1 cellular context compared by ENCODE assay signal in the genomic region with DNA sequence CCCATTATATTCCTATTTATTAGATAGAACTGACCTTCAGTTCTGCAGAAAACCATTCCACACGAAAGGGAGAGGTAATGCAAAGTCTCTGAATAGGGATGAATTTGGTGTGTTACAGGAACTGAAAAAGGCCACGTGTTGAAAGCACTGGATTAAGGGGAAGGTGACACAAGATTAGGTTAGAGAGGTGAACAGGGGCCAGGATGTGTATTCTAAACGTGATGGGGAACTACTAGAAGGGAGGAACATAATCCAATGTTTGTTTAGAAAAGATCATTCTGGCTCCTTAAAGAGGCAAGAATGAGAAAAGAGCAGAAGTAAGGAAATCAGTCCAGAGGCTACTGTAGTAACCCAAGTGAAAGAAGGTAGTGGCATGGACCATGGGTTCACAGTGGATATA.
TF ChIP-seq lines count a peak whose summit lies in the region.

No MANE protein-coding gene starts in this region.

TF ChIP-seq in HCT116, 20 proteins besides CTCF, POLR2A, EP300 and RAD21 (continued from another document):
- no peak for TF ChIP-seq REST (IDR thresholded peaks at IDR 0.05; ENCODE audit: low read depth)
- no peak for TF ChIP-seq JUND (IDR thresholded peaks at IDR 0.05)
- no peak for TF ChIP-seq EZH2 (IDR thresholded peaks at IDR 0.05)
- no peak for TF ChIP-seq SP1 (IDR thresholded peaks at IDR 0.05; ENCODE audit: low read depth)
- no peak for TF ChIP-seq SIN3A (IDR thresholded peaks at IDR 0.05; ENCODE audit: low read depth)
- no peak for TF ChIP-seq ATF3 (IDR thresholded peaks at IDR 0.05)
- no peak for TF ChIP-seq EZH2phosphoT487 (IDR thresholded peaks at IDR 0.05; ENCODE audit: borderline replicate concordance)
- no peak for TF ChIP-seq YY1 (IDR thresholded peaks at IDR 0.05; ENCODE audit: extremely low read depth, insufficient replicate concordance, low read depth, low read length)
- no peak for TF ChIP-seq ZNF274 (IDR thresholded peaks at IDR 0.05; ENCODE audit: low read depth, low read length)
- TF ChIP-seq TCF7L2 (IDR thresholded peaks at IDR 0.05; ENCODE audit: borderline replicate concordance, extremely low read depth, insufficient read depth, insufficient read length) = no peak
- TF ChIP-seq ELF1 (IDR thresholded peaks at IDR 0.05; ENCODE audit: borderline replicate concordance, low read depth) = no peak
- TF ChIP-seq CBX3 (IDR thresholded peaks at IDR 0.05; ENCODE audit: low read depth) = no peak
- TF ChIP-seq, protein P1, sequence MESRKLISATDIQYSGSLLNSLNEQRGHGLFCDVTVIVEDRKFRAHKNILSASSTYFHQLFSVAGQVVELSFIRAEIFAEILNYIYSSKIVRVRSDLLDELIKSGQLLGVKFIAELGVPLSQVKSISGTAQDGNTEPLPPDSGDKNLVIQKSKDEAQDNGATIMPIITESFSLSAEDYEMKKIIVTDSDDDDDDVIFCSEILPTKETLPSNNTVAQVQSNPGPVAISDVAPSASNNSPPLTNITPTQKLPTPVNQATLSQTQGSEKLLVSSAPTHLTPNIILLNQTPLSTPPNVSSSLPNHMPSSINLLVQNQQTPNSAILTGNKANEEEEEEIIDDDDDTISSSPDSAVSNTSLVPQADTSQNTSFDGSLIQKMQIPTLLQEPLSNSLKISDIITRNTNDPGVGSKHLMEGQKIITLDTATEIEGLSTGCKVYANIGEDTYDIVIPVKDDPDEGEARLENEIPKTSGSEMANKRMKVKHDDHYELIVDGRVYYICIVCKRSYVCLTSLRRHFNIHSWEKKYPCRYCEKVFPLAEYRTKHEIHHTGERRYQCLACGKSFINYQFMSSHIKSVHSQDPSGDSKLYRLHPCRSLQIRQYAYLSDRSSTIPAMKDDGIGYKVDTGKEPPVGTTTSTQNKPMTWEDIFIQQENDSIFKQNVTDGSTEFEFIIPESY (IDR thresholded peaks at IDR 0.05; ENCODE audit: extremely low read depth, insufficient replicate concordance, low read length) = no peak
- no peak for TF ChIP-seq FOSL1 (IDR thresholded peaks at IDR 0.05; ENCODE audit: low read depth)
- TF ChIP-seq SRF (IDR thresholded peaks at IDR 0.05; ENCODE audit: low read depth) = no peak
